27 cellular contexts compared by ENCODE assay signal in genomic region chr4:48481581-48481980, GRCh38. TPM values are rescaled to one million over a fixed set of nuclear protein-coding genes. Genes with fewer than 3 reads are reported as not detected.
"Had no signal": no experiment of that assay in that cellular context is flagged by ENCODE, and none has a peak within 500 bp of the region (broad histone marks: within the 10 kb centered on the region; RNA-seq: fewer than 3 reads in every experiment).

No MANE protein-coding gene starts in this region.

- FAIRE-seq: endothelial cell of umbilical vein had no signal

- H3K27ac ChIP-seq: neutrophil, psoas muscle, right lobe of liver, tibial artery, upper lobe of left lung, uterus had no signal

- H3K36me3 ChIP-seq: neutrophil, right lobe of liver, tibial artery, upper lobe of left lung, uterus had no signal

- H3K4me3 ChIP-seq: psoas muscle, right lobe of liver, tibial artery, upper lobe of left lung, uterus had no signal

- H3K4me3 Mint-ChIP-seq: endodermal cell; stimulated activated memory B cell treated with anti-CD40 and anti-IgM and Interleukin-4, amounts not matched to agents 10 μg/mL and 1 μg/mL and 100 μg/mL, for 72 hours; stimulated activated naive CD8-positive, alpha-beta T cell treated with anti-CD3 and anti-CD28 coated beads, Interleukin-15, Interleukin-2, amounts not matched to agents 100 ng/mL and 50 ng/mL, for 24 hours had no signal

- H3K9me3 ChIP-seq: neutrophil, psoas muscle, right lobe of liver, tibial artery, upper lobe of left lung, uterus had no signal

- ATAC-seq: naive thymus-derived CD8-positive, alpha-beta T cell; psoas muscle; right lobe of liver; stimulated activated memory B cell treated with anti-CD40 and anti-IgM and Interleukin-4, amounts not matched to agents 10 μg/mL and 1 μg/mL and 100 μg/mL, for 72 hours had no signal

- H3K4me1 ChIP-seq: psoas muscle, right lobe of liver had no signal

- H3K9me3 Mint-ChIP-seq: endodermal cell; naive thymus-derived CD8-positive, alpha-beta T cell; stimulated activated memory B cell treated with anti-CD40 and anti-IgM and Interleukin-4, amounts not matched to agents 10 μg/mL and 1 μg/mL and 100 μg/mL, for 72 hours; stimulated activated naive CD8-positive, alpha-beta T cell treated with anti-CD3 and anti-CD28 coated beads, Interleukin-15, Interleukin-2, amounts not matched to agents 100 ng/mL and 50 ng/mL, for 24 hours had no signal

- H3K36me3 Mint-ChIP-seq: naive thymus-derived CD8-positive, alpha-beta T cell; stimulated activated memory B cell treated with anti-CD40 and anti-IgM and Interleukin-4, amounts not matched to agents 10 μg/mL and 1 μg/mL and 100 μg/mL, for 72 hours had no signal

- DNase-seq: effector CD4-positive, alpha-beta T cell; endodermal cell; foreskin melanocyte; head of caudate nucleus; hippocampal formation; left colon; naive thymus-derived CD8-positive, alpha-beta T cell; psoas muscle; retina; right lobe of liver; stimulated activated CD4-positive, alpha-beta T cell treated with anti-CD3 and anti-CD28 coated beads, Interleukin-4, amount 100 ng/mL, for 24 hours; tibial artery; upper lobe of left lung; uterus had no signal

- H3K27ac Mint-ChIP-seq: endodermal cell; naive thymus-derived CD8-positive, alpha-beta T cell; stimulated activated memory B cell treated with anti-CD40 and anti-IgM and Interleukin-4, amounts not matched to agents 10 μg/mL and 1 μg/mL and 100 μg/mL, for 72 hours; stimulated activated naive CD8-positive, alpha-beta T cell treated with anti-CD3 and anti-CD28 coated beads, Interleukin-15, Interleukin-2, amounts not matched to agents 100 ng/mL and 50 ng/mL, for 24 hours had no signal

RNA-seq across cellular contexts. Expression of gene SLC10A4, which starts 1.6 kb away (rescaled TPM):
- total RNA-seq: endothelial cell of umbilical vein; mesenteric fat pad; mononuclear cell; naive thymus-derived CD8-positive, alpha-beta T cell; osteoblast had no signal
- polyA plus RNA-seq: liver; naive thymus-derived CD8-positive, alpha-beta T cell had no signal

RNA-seq across cellular contexts. Expression of gene ZAR1, which starts 8.5 kb away (rescaled TPM):
- total RNA-seq: dermis microvascular lymphatic vessel endothelial cell; endothelial cell of umbilical vein; kidney epithelial cell; left colon; lung microvascular endothelial cell; mesenteric fat pad; mononuclear cell; naive thymus-derived CD8-positive, alpha-beta T cell; osteoblast; psoas muscle; right lobe of liver had no signal
- polyA plus RNA-seq: endothelial cell of umbilical vein; esophagus; liver; naive thymus-derived CD8-positive, alpha-beta T cell; neural cell; psoas muscle had no signal
